ENCODE assay signal across 24 cellular contexts in the genomic region with DNA sequence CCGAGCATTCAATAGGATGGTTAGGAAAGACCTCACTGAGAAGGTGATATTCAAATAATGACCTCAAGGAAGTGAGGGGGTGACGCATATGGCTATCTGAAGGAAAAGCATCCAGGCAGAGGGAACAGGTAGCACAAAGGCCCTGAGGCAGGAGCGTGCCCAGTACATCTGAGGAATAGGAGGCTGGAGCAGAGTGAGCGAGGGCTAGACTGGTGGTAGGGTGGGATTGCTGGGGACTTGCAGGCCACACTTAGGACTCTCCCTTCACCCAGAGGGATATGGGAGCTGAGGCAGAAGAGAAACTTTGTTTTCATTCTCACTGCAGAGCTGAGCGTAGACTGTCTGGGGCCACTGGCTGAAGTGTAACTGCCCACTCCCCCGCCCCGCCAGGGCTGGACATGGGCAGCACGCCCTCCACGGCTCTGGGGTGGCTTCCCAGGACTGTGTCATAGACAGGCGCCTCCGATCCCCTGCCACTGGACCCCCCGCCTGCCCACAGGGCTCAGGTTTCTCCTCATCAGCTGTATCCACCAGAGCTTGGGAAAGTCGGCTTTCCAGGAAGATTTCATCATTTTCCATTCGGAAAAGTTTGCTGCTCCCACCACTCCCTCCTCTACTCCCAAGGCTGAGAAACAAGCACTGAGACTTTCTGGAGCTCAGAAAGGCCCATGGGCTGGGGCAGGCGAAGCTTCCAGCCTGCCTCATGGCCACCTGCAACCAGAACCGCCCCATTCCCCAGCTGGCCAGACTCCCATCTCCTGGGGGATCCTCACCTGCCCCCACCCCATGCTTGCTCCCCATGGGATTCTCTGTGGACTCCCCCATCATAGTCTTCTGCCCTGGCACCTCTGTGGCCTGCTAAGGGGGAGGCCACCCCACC.
A peak's percentile ranks its signal among the peaks of the same experiment; 100 is the strongest.
DNase-seq lines count a peak whose midpoint lies in the region; ATAC-seq, FAIRE-seq and TF ChIP-seq lines count a peak whose summit lies in the region.
"Had no signal": no experiment of that assay in that cellular context is flagged by ENCODE, and none has a peak within 500 bp of the region (broad histone marks: within the 10 kb centered on the region; RNA-seq: fewer than 3 reads in every experiment).

No MANE protein-coding gene starts in this region.

- intact Hi-C loops in CD14-positive monocyte (cut with micrococcal nuclease) (no loop called here), kidney (cut with DNase I) (no loop called here), posterior vena cava (cut with DNase I) (no loop called here)

- H3K36me3 ChIP-seq in RWPE2 (ENCODE audit: low read depth): no peaks in the 10 kb centered on the region
- H3K36me3 ChIP-seq in kidney (ENCODE audit: control insufficient read depth in 1 of 2, insufficient read depth in 2 of 2, low read length in 2 of 2): no peaks in the 10 kb centered on the region
- H3K36me3 ChIP-seq: right lobe of liver, SJSA1 had no signal

- no peak for FAIRE-seq in kidney (lab: Jason Lieb, UNC)

- H3K9me3 ChIP-seq in RWPE2 (ENCODE audit: severe bottlenecking) (no peaks in the 10 kb centered on the region), kidney (ENCODE audit: control insufficient read depth in 1 of 2, low read length in 2 of 2) (no peaks in the 10 kb centered on the region)
- H3K9me3 ChIP-seq: right lobe of liver, SJSA1, testis had no signal

- no peaks in the 10 kb centered on the region for H3K27me3 ChIP-seq in RWPE2 (ENCODE audit: insufficient read depth, poor library complexity, severe bottlenecking)
- H3K27me3 ChIP-seq: right lobe of liver, SJSA1, testis had no signal

- H3K4me1 Mint-ChIP-seq in CD14-positive monocyte: no peaks in the 10 kb centered on the region
- H3K4me1 Mint-ChIP-seq: stimulated activated effector memory CD8-positive, alpha-beta T cell treated with anti-CD3 and anti-CD28 coated beads, Interleukin-12 subunit alpha, Interleukin-12 subunit beta, amount 100 ng/mL, for 72 hours; T-helper 17 cell had no signal

- H3K4me1 ChIP-seq in RWPE2 (ENCODE audit: insufficient read depth, poor library complexity, severe bottlenecking) (no peaks in the 10 kb centered on the region), kidney (ENCODE audit: control insufficient read depth in 1 of 2, insufficient read depth in 1 of 2, low read depth in 1 of 2, low read length in 2 of 2) (peaks cover under 1 to 2% of the 10 kb centered on the region in 2 donors)
- H3K4me1 ChIP-seq: right lobe of liver, testis had no signal

- H3K36me3 Mint-ChIP-seq in CD14-positive monocyte: no peaks in the 10 kb centered on the region
- H3K36me3 Mint-ChIP-seq: stimulated activated effector memory CD8-positive, alpha-beta T cell treated with anti-CD3 and anti-CD28 coated beads, Interleukin-12 subunit alpha, Interleukin-12 subunit beta, amount 100 ng/mL, for 72 hours had no signal

- no peak overlapping the region for H3K4me3 ChIP-seq in RWPE2 (ENCODE audit: severe bottlenecking)
- H3K4me3 ChIP-seq in kidney (ENCODE audit: low read length in 2 of 2): no peak overlapping the region
- H3K4me3 ChIP-seq: PC-9, right lobe of liver, SJSA1, testis had no signal

- H3K27ac ChIP-seq in RWPE2 (ENCODE audit: poor library complexity, severe bottlenecking) (no peak overlapping the region), kidney (ENCODE audit: low read depth in 2 of 2, low read length in 2 of 2) (no peak overlapping the region)
- H3K27ac ChIP-seq: PC-9, right lobe of liver, SJSA1, testis had no signal

- H3K27me3 Mint-ChIP-seq in CD14-positive monocyte (ENCODE audit: low read depth in 3 of 3): peaks cover 9 to 19% (median 9%) of the 10 kb centered on the region in 3 donors

- H3K9me3 Mint-ChIP-seq in CD14-positive monocyte: no peaks in the 10 kb centered on the region
- H3K9me3 Mint-ChIP-seq: stimulated activated effector memory CD8-positive, alpha-beta T cell treated with anti-CD3 and anti-CD28 coated beads, Interleukin-12 subunit alpha, Interleukin-12 subunit beta, amount 100 ng/mL, for 72 hours had no signal

- H3K27ac Mint-ChIP-seq in CD14-positive monocyte: peak overlapping the region in 1 of 7 donors; percentile 35
- H3K27ac Mint-ChIP-seq: stimulated activated effector memory CD8-positive, alpha-beta T cell treated with anti-CD3 and anti-CD28 coated beads, Interleukin-12 subunit alpha, Interleukin-12 subunit beta, amount 100 ng/mL, for 72 hours; T-helper 17 cell had no signal

- no peak overlapping the region for H3K4me3 Mint-ChIP-seq in CD14-positive monocyte
- H3K4me3 Mint-ChIP-seq: stimulated activated effector memory CD8-positive, alpha-beta T cell treated with anti-CD3 and anti-CD28 coated beads, Interleukin-12 subunit alpha, Interleukin-12 subunit beta, amount 100 ng/mL, for 72 hours; T-helper 17 cell had no signal

- DNase-seq in CD14-positive monocyte (ENCODE audit: low spot score) (peak; percentile 43), RWPE2 (ENCODE audit: low spot score) (peak; percentile 29), kidney (peak; percentile 39), posterior vena cava (ENCODE audit: low spot score) (peak; percentile 89), dermis blood vessel endothelial cell (no peak), NCI-H774 (lab: John Stamatoyannopoulos, UW) (no peak), NCI-H2029 treated with DMSO at 0.1 percent for 48 hours (lab: John Stamatoyannopoulos, UW) (no peak)
- no peak for DNase-seq in activated effector memory CD4-positive, alpha-beta T cell treated with anti-CD3 and anti-CD28 coated beads, Interleukin-2, amount 50 U/mL, for 16 hours
- DNase-seq: ACHN; activated CD4-positive, alpha-beta T cell treated with anti-CD3 and anti-CD28 coated beads, Interleukin-2, amount 50 U/mL, for 1 hour; activated gamma-delta T cell treated with Interleukin-2 at 50 U/mL for 16 hours; amniotic stem cell; C1 segment of cervical spinal cord; caudate nucleus; glutamatergic neuron; NCI-H82; occipital lobe; PC-9; T-helper 17 cell; testis had no signal

- TF ChIP-seq CTCF in CD14-positive monocyte (IDR thresholded peaks at IDR 0.05) (no peak), RWPE2 (IDR thresholded peaks at IDR 0.05; ENCODE audit: poor library complexity, severe bottlenecking) (no peak), kidney (IDR thresholded peaks at IDR 0.05; ENCODE audit: borderline replicate concordance, extremely low read depth, insufficient read depth) (no peak)

- H3K9ac ChIP-seq in kidney (ENCODE audit: low read length in 2 of 2): no peak overlapping the region

- ATAC-seq in RWPE2 (ENCODE audit: low read depth): no peak
- ATAC-seq: left lobe of liver; right lobe of liver; stimulated activated effector memory CD8-positive, alpha-beta T cell treated with anti-CD3 and anti-CD28 coated beads, Interleukin-12 subunit alpha, Interleukin-12 subunit beta, amount 100 ng/mL, for 72 hours; T-helper 17 cell had no signal

Comparison
In these comparisons a context has a peak if more than half of its experiments do, and no peak if none do; other contexts are left out.
1. DNase-seq: peak in CD14-positive monocyte (single experiment), RWPE2 (single experiment), kidney (single experiment) and posterior vena cava (single experiment); none in dermis blood vessel endothelial cell (single experiment), activated effector memory CD4-positive, alpha-beta T cell treated with anti-CD3 and anti-CD28 coated beads, Interleukin-2, amount 50 U/mL, for 16 hours (single experiment), NCI-H774 (single experiment) and NCI-H2029 treated with DMSO at 0.1 percent for 48 hours (single experiment).